21 cellular contexts compared by ENCODE assay signal in genomic region chrX:115177941-115178340, GRCh38. TPM values are rescaled to one million over a fixed set of nuclear protein-coding genes. Genes with fewer than 3 reads are reported as not detected.
"Had no signal": no experiment of that assay in that cellular context is flagged by ENCODE, and none has a peak within 500 bp of the region (broad histone marks: within the 10 kb centered on the region; RNA-seq: fewer than 3 reads in every experiment).

No MANE protein-coding gene starts in this region.

- H3K27me3 ChIP-seq: foreskin keratinocyte, upper lobe of right lung had no signal

- H3K4me1 ChIP-seq: breast epithelium, foreskin keratinocyte, pancreas, upper lobe of right lung had no signal

- H3K27ac Mint-ChIP-seq: activated CD4-positive, alpha-beta T cell treated with anti-CD3 and anti-CD28 coated beads, Interleukin-2, amount 10 ng/mL, durations not matched to agents 7 days and 5 days; activated naive CD8-positive, alpha-beta T cell; activated T-cell treated with anti-CD3 and anti-CD28 coated beads, Interleukin-2, amount 50 U/mL, for 72 hours; immature natural killer cell; naive thymus-derived CD4-positive, alpha-beta T cell; stimulated activated effector memory CD8-positive, alpha-beta T cell treated with anti-CD3 and anti-CD28 coated beads, Interleukin-12 subunit alpha, Interleukin-12 subunit beta, amount 100 ng/mL, for 72 hours had no signal

- H3K9me3 Mint-ChIP-seq: activated CD4-positive, alpha-beta T cell treated with anti-CD3 and anti-CD28 coated beads, Interleukin-2, amount 10 ng/mL, durations not matched to agents 7 days and 5 days had no signal

- H3K9me3 ChIP-seq: breast epithelium, mucosa of descending colon, pancreas, thoracic aorta, upper lobe of right lung had no signal

- DNase-seq: activated CD4-positive, alpha-beta T cell treated with anti-CD3 and anti-CD28 coated beads, Interleukin-2, amount 10 ng/mL, durations not matched to agents 7 days and 5 days; activated CD8-positive, alpha-beta memory T cell treated with anti-CD3 and anti-CD28 coated beads, Interleukin-2, amount 50 U/mL, for 48 hours; activated gamma-delta T cell; activated T-cell treated with anti-CD3 and anti-CD28 coated beads, Interleukin-2, amount 50 U/mL, for 72 hours; amygdala; erythroblast; foreskin keratinocyte; head of caudate nucleus; immature natural killer cell; left colon; mucosa of descending colon; naive thymus-derived CD4-positive, alpha-beta T cell; pancreas; upper lobe of right lung had no signal

- FAIRE-seq: pancreas had no signal

- H3K27ac ChIP-seq: breast epithelium, foreskin keratinocyte, pancreas, thoracic aorta, upper lobe of right lung had no signal

- H3K27me3 Mint-ChIP-seq: activated CD4-positive, alpha-beta T cell treated with anti-CD3 and anti-CD28 coated beads, Interleukin-2, amount 10 ng/mL, durations not matched to agents 7 days and 5 days; activated naive CD8-positive, alpha-beta T cell; naive thymus-derived CD4-positive, alpha-beta T cell had no signal

- H3K36me3 Mint-ChIP-seq: activated naive CD8-positive, alpha-beta T cell; immature natural killer cell; naive thymus-derived CD4-positive, alpha-beta T cell; stimulated activated effector memory CD8-positive, alpha-beta T cell treated with anti-CD3 and anti-CD28 coated beads, Interleukin-12 subunit alpha, Interleukin-12 subunit beta, amount 100 ng/mL, for 72 hours had no signal

- H3K4me1 Mint-ChIP-seq: activated CD4-positive, alpha-beta T cell treated with anti-CD3 and anti-CD28 coated beads, Interleukin-2, amount 10 ng/mL, durations not matched to agents 7 days and 5 days; immature natural killer cell; naive thymus-derived CD4-positive, alpha-beta T cell; stimulated activated effector memory CD8-positive, alpha-beta T cell treated with anti-CD3 and anti-CD28 coated beads, Interleukin-12 subunit alpha, Interleukin-12 subunit beta, amount 100 ng/mL, for 72 hours had no signal

- H3K4me3 Mint-ChIP-seq: activated CD4-positive, alpha-beta T cell treated with anti-CD3 and anti-CD28 coated beads, Interleukin-2, amount 10 ng/mL, durations not matched to agents 7 days and 5 days; activated naive CD8-positive, alpha-beta T cell; activated T-cell treated with anti-CD3 and anti-CD28 coated beads, Interleukin-2, amount 50 U/mL, for 72 hours; immature natural killer cell; naive thymus-derived CD4-positive, alpha-beta T cell; stimulated activated effector memory CD8-positive, alpha-beta T cell treated with anti-CD3 and anti-CD28 coated beads, Interleukin-12 subunit alpha, Interleukin-12 subunit beta, amount 100 ng/mL, for 72 hours had no signal

- ATAC-seq: activated T-cell treated with anti-CD3 and anti-CD28 coated beads, Interleukin-2, amount 50 U/mL, for 72 hours; foreskin keratinocyte; left colon; mucosa of descending colon; naive thymus-derived CD4-positive, alpha-beta T cell; pancreas; stimulated activated effector memory CD8-positive, alpha-beta T cell treated with anti-CD3 and anti-CD28 coated beads, Interleukin-12 subunit alpha, Interleukin-12 subunit beta, amount 100 ng/mL, for 72 hours; upper lobe of right lung had no signal

- H3K36me3 ChIP-seq: breast epithelium, pancreas, thoracic aorta, upper lobe of right lung had no signal

- H3K4me3 ChIP-seq: breast epithelium, lung, mucosa of descending colon, pancreas, thoracic aorta, upper lobe of right lung had no signal

RNA-seq across cellular contexts. Expression of gene RBMXL3, which starts 11.3 kb away (rescaled TPM):
- total RNA-seq: activated CD4-positive, alpha-beta T cell treated with anti-CD3 and anti-CD28 coated beads, Interleukin-2, amount 10 ng/mL, durations not matched to agents 7 days and 5 days; activated T-cell treated with anti-CD3 and anti-CD28 coated beads, Interleukin-2, amount 50 U/mL, for 72 hours; breast epithelium; cerebellum; dermis microvascular lymphatic vessel endothelial cell; foreskin keratinocyte; left colon; lung; mucosa of descending colon; naive thymus-derived CD4-positive, alpha-beta T cell; pancreas; thoracic aorta; upper lobe of right lung had no signal
- polyA plus RNA-seq: foreskin keratinocyte; immature natural killer cell; lung; naive thymus-derived CD4-positive, alpha-beta T cell; pancreas had no signal

RNA-seq across cellular contexts. Expression of gene LRCH2, which starts 56.0 kb away (rescaled TPM):
- total RNA-seq: activated CD4-positive, alpha-beta T cell treated with anti-CD3 and anti-CD28 coated beads, Interleukin-2, amount 10 ng/mL, durations not matched to agents 7 days and 5 days; activated T-cell treated with anti-CD3 and anti-CD28 coated beads, Interleukin-2, amount 50 U/mL, for 72 hours; naive thymus-derived CD4-positive, alpha-beta T cell had no signal
- polyA plus RNA-seq: immature natural killer cell; naive thymus-derived CD4-positive, alpha-beta T cell had no signal
